Comparison of ENCODE assay signal across 20 cellular contexts in the genomic region with DNA sequence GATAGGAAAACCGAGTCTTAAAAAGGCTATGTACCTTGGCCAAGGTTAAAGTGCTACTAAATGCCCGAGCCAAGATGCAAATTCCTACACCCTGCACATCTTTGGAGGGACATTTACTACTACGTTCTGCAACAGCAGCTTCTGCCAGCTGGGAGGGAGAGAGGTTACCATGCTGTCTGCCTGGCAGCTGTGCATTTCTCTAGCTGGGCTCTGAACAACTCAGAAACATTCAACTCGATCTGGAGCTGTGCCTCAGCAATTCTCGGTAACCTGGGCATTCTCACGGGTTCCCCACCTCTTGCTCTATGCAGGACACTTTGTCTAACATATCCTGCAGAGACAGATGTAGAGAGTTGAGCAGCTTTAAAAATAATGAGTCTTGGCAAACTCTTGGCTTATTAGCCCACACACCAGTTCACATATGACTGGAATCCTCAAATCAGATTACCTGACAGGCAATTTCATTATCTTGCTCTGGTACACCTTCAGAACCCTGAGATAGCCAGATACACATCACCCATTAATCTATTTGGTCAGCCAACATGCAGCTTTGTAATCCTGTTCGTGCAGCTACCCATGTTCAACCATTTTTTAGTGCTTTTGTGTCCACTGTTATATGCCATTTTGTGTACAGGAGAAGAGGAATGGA.
DNase-seq lines count a peak whose midpoint lies in the region; ATAC-seq and TF ChIP-seq lines count a peak whose summit lies in the region.
"Had no signal": no experiment of that assay in that cellular context is flagged by ENCODE, and none has a peak within 500 bp of the region (broad histone marks: within the 10 kb centered on the region; RNA-seq: fewer than 3 reads in every experiment).

No MANE protein-coding gene starts in this region.

- H3K9ac ChIP-seq in fibroblast of lung (ENCODE audit: insufficient read depth, low read length): no peak overlapping the region
- H3K9ac ChIP-seq: BLaER1 treated with 17β-estradiol and CSF1 and Interleukin-3, amounts not matched to agents 10 nM and 100 nM had no signal

- H2AFZ ChIP-seq in PC-9 (no peak overlapping the region), fibroblast of lung (ENCODE audit: low read length) (no peak overlapping the region)

- no peaks in the 10 kb centered on the region for H4K20me1 ChIP-seq in PC-9 (ENCODE audit: insufficient read depth)
- H4K20me1 ChIP-seq in fibroblast of lung (ENCODE audit: control insufficient read depth, extremely low read depth, insufficient read depth, low read length): no peaks in the 10 kb centered on the region
- H4K20me1 ChIP-seq: BLaER1 treated with 17β-estradiol and CSF1 and Interleukin-3, amounts not matched to agents 10 nM and 100 nM had no signal

- no peak overlapping the region for H3K27ac Mint-ChIP-seq in activated CD4-positive, alpha-beta T cell treated with anti-CD3 and anti-CD28 coated beads for 36 hours
- H3K27ac Mint-ChIP-seq in type B pancreatic cell: no peak overlapping the region
- H3K27ac Mint-ChIP-seq: activated CD8-positive, alpha-beta T cell treated with anti-CD3 and anti-CD28 coated beads for 36 hours; activated naive CD4-positive, alpha-beta T cell treated with anti-CD3 and anti-CD28 coated beads, Interleukin-2, amount 50 U/mL, for 72 hours; activated T-cell treated with anti-CD3 and anti-CD28 coated beads, Interleukin-2, amount 50 U/mL, for 72 hours; IgD-negative memory B cell; WTC11 had no signal

- H3K36me3 Mint-ChIP-seq in activated CD4-positive, alpha-beta T cell treated with anti-CD3 and anti-CD28 coated beads for 36 hours (ENCODE audit: low read depth): no peaks in the 10 kb centered on the region
- no peaks in the 10 kb centered on the region for H3K36me3 Mint-ChIP-seq in type B pancreatic cell
- H3K36me3 Mint-ChIP-seq: activated naive CD4-positive, alpha-beta T cell treated with anti-CD3 and anti-CD28 coated beads, Interleukin-2, amount 50 U/mL, for 72 hours; IgD-negative memory B cell; WTC11 had no signal

- H3K9me2 ChIP-seq in PC-9 (ENCODE audit: insufficient read depth): no peaks in the 10 kb centered on the region

- no peak for TF ChIP-seq POLR2A in sigmoid colon (IDR thresholded peaks at IDR 0.05)

- peak; percentile 28 to 53 for DNase-seq in NCI-H524 (lab: John Stamatoyannopoulos, UW)
- DNase-seq in NCI-H524 treated with DMSO at 0.1 percent for 48 hours (lab: John Stamatoyannopoulos, UW): no peak
- no peak for DNase-seq in PC-9
- no peak for DNase-seq in fibroblast of lung (ENCODE audit: low read depth in 2 of 2)
- DNase-seq in retinal pigment epithelial cell (ENCODE audit: low read depth): no peak
- DNase-seq in activated CD4-positive, alpha-beta T cell treated with anti-CD3 and anti-CD28 coated beads for 36 hours: no peak
- DNase-seq in type B pancreatic cell (ENCODE audit: extremely low spot score, unreplicated experiment): no peak
- no peak for DNase-seq in sigmoid colon
- DNase-seq: 8988T; activated CD8-positive, alpha-beta T cell treated with anti-CD3 and anti-CD28 coated beads for 36 hours; activated T-cell treated with anti-CD3 and anti-CD28 coated beads, Interleukin-2, amount 50 U/mL, for 72 hours; colonic mucosa; NCI-H1930; NCI-H510A treated with DMSO at 0.1 percent for 48 hours; stimulated activated naive CD4-positive, alpha-beta T cell; tibial artery had no signal

- TF ChIP-seq CTCF in PC-9 (conservative IDR thresholded peaks at IDR 0.05) (no peak), fibroblast of lung (conservative IDR thresholded peaks at IDR 0.05 in 1 of 2, IDR thresholded peaks at IDR 0.05 in 1 of 2; ENCODE audit: low read depth in 1 of 2, low read length in 2 of 2) (no peak), retinal pigment epithelial cell (conservative IDR thresholded peaks at IDR 0.05; ENCODE audit: low read depth, low read length) (no peak), type B pancreatic cell (conservative IDR thresholded peaks at IDR 0.05) (no peak), sigmoid colon (IDR thresholded peaks at IDR 0.05) (no peak)

- H3K4me3 ChIP-seq in PC-9 (no peak overlapping the region), fibroblast of lung (replicated peaks in 1 of 4; ENCODE audit: control extremely low read depth in 1 of 4, insufficient read depth in 1 of 4, low read depth in 3 of 4, low read length in 4 of 4) (no peak overlapping the region), retinal pigment epithelial cell (ENCODE audit: low read length) (peak overlapping the region; percentile 7), sigmoid colon (no peak overlapping the region)
- H3K4me3 ChIP-seq: BLaER1 treated with 17β-estradiol and CSF1 and Interleukin-3, amounts not matched to agents 10 nM and 100 nM; colonic mucosa; tibial artery had no signal

- H3K4me3 Mint-ChIP-seq in activated CD4-positive, alpha-beta T cell treated with anti-CD3 and anti-CD28 coated beads for 36 hours: no peak overlapping the region
- H3K4me3 Mint-ChIP-seq in type B pancreatic cell: no peak overlapping the region
- H3K4me3 Mint-ChIP-seq: activated CD8-positive, alpha-beta T cell treated with anti-CD3 and anti-CD28 coated beads for 36 hours; activated T-cell treated with anti-CD3 and anti-CD28 coated beads, Interleukin-2, amount 50 U/mL, for 72 hours; IgD-negative memory B cell; WTC11 had no signal

- H3K27ac ChIP-seq in PC-9: peak overlapping the region; percentile 96
- no peak overlapping the region for H3K27ac ChIP-seq in fibroblast of lung (ENCODE audit: insufficient read depth, low read length)
- H3K27ac ChIP-seq in sigmoid colon: no peak overlapping the region
- H3K27ac ChIP-seq: BLaER1 treated with 17β-estradiol and CSF1 and Interleukin-3, amounts not matched to agents 10 nM and 100 nM; colonic mucosa; tibial artery had no signal

- H3K36me3 ChIP-seq in PC-9 (ENCODE audit: low read depth) (no peaks in the 10 kb centered on the region; the same call in 1 of the 2 replicates), fibroblast of lung (ENCODE audit: control insufficient read depth, insufficient read depth, low read length) (no peaks in the 10 kb centered on the region), sigmoid colon (no peaks in the 10 kb centered on the region)
- H3K36me3 ChIP-seq: BLaER1 treated with 17β-estradiol and CSF1 and Interleukin-3, amounts not matched to agents 10 nM and 100 nM; colonic mucosa; tibial artery had no signal

- no peaks in the 10 kb centered on the region for H3K4me1 Mint-ChIP-seq in activated CD4-positive, alpha-beta T cell treated with anti-CD3 and anti-CD28 coated beads for 36 hours
- peaks cover 40% of the 10 kb centered on the region for H3K4me1 Mint-ChIP-seq in type B pancreatic cell (ENCODE audit: unreplicated experiment)
- H3K4me1 Mint-ChIP-seq: IgD-negative memory B cell had no signal

- H3K27me3 Mint-ChIP-seq in activated CD4-positive, alpha-beta T cell treated with anti-CD3 and anti-CD28 coated beads for 36 hours: peaks cover 6% of the 10 kb centered on the region
- H3K27me3 Mint-ChIP-seq in type B pancreatic cell: peaks cover 5% of the 10 kb centered on the region
- H3K27me3 Mint-ChIP-seq: IgD-negative memory B cell had no signal

- peaks cover 34% of the 10 kb centered on the region for H3F3A ChIP-seq in PC-9 (ENCODE audit: insufficient read depth, low read depth)

- H3K27me3 ChIP-seq in PC-9 (ENCODE audit: insufficient read depth, low read depth) (no peaks in the 10 kb centered on the region), fibroblast of lung (ENCODE audit: control insufficient read depth, insufficient read depth, low read length) (no peaks in the 10 kb centered on the region), sigmoid colon (no peaks in the 10 kb centered on the region)
- H3K27me3 ChIP-seq: BLaER1 treated with 17β-estradiol and CSF1 and Interleukin-3, amounts not matched to agents 10 nM and 100 nM; colonic mucosa; tibial artery had no signal

- H3K4me2 ChIP-seq in PC-9 (peak overlapping the region; percentile 25), fibroblast of lung (ENCODE audit: extremely low read depth, insufficient read depth, low read length) (peak overlapping the region; percentile 55)
- H3K4me2 ChIP-seq: BLaER1 treated with 17β-estradiol and CSF1 and Interleukin-3, amounts not matched to agents 10 nM and 100 nM had no signal

- POLR2A ChIA-PET in PC-9 (lab: Charles Lee; ENCODE audit: unreplicated experiment): interaction anchor here (0.5 to 0.7 kb wide), 3 partner anchors 88 to 336 kb away, joined by 3 to 37 read pairs (median 8); no protein-coding TSS in a partner anchor
- POLR2A ChIA-PET in activated CD4-positive, alpha-beta T cell treated with anti-CD3 and anti-CD28 coated beads for 36 hours (lab: Charles Lee): no interaction called here

- WGBS in sigmoid colon, 2 donors: 88 to 90% methylated on average over 7 of the region's 7 CpGs

- intact Hi-C loops in PC-9 (cut with micrococcal nuclease; ENCODE audit: unreplicated experiment) (no loop called here), sigmoid colon (cut with DNase I) (no loop called here)
- intact Hi-C loops in activated CD4-positive, alpha-beta T cell treated with anti-CD3 and anti-CD28 coated beads for 36 hours (cut with DNase I, micrococcal nuclease): no loop called here

- H3K79me2 ChIP-seq in PC-9 (ENCODE audit: low read depth): peaks cover 92% of the 10 kb centered on the region
- no peaks in the 10 kb centered on the region for H3K79me2 ChIP-seq in fibroblast of lung (ENCODE audit: control insufficient read depth, insufficient read depth, low read length)

- no TSS peak for BruUV-seq in PC-9 (replicated peaks; lab: Mats Ljungman, UMichigan)

- no peak for TF ChIP-seq EP300 in sigmoid colon (IDR thresholded peaks at IDR 0.05)

- no peak for ATAC-seq in activated CD4-positive, alpha-beta T cell treated with anti-CD3 and anti-CD28 coated beads for 36 hours
- ATAC-seq: activated CD8-positive, alpha-beta T cell treated with anti-CD3 and anti-CD28 coated beads for 36 hours; activated naive CD4-positive, alpha-beta T cell treated with anti-CD3 and anti-CD28 coated beads, Interleukin-2, amount 50 U/mL, for 72 hours; activated T-cell treated with anti-CD3 and anti-CD28 coated beads, Interleukin-2, amount 50 U/mL, for 72 hours; WTC11 had no signal

- H3K4me1 ChIP-seq in PC-9 (replicated peaks; ENCODE audit: insufficient read depth): peaks cover 51% of the 10 kb centered on the region
- peaks cover 8% of the 10 kb centered on the region for H3K4me1 ChIP-seq in fibroblast of lung (ENCODE audit: control insufficient read depth, extremely low read depth, insufficient read depth, low read length)
- no peaks in the 10 kb centered on the region for H3K4me1 ChIP-seq in sigmoid colon
- H3K4me1 ChIP-seq: colonic mucosa had no signal

- H3K9me3 ChIP-seq in PC-9 (ENCODE audit: insufficient read depth, low read depth) (no peaks in the 10 kb centered on the region), fibroblast of lung (ENCODE audit: control insufficient read depth, insufficient read depth, low read depth, low read length) (no peaks in the 10 kb centered on the region), sigmoid colon (no peaks in the 10 kb centered on the region)
- H3K9me3 ChIP-seq: BLaER1 treated with 17β-estradiol and CSF1 and Interleukin-3, amounts not matched to agents 10 nM and 100 nM; colonic mucosa; tibial artery had no signal

- H3K9me3 Mint-ChIP-seq in activated CD4-positive, alpha-beta T cell treated with anti-CD3 and anti-CD28 coated beads for 36 hours (ENCODE audit: low read depth): no peaks in the 10 kb centered on the region
- H3K9me3 Mint-ChIP-seq in type B pancreatic cell: no peaks in the 10 kb centered on the region
- H3K9me3 Mint-ChIP-seq: activated CD8-positive, alpha-beta T cell treated with anti-CD3 and anti-CD28 coated beads for 36 hours; activated naive CD4-positive, alpha-beta T cell treated with anti-CD3 and anti-CD28 coated beads, Interleukin-2, amount 50 U/mL, for 72 hours; activated T-cell treated with anti-CD3 and anti-CD28 coated beads, Interleukin-2, amount 50 U/mL, for 72 hours; IgD-negative memory B cell; WTC11 had no signal

- CTCF ChIA-PET in PC-9 (lab: Charles Lee): interaction anchor here (1.2 kb wide), 1 partner anchor 17 kb away, joined by 4 read pairs; no protein-coding TSS in a partner anchor
- CTCF ChIA-PET in activated CD4-positive, alpha-beta T cell treated with anti-CD3 and anti-CD28 coated beads for 36 hours (lab: Charles Lee): no interaction called here

Comparison
In these comparisons a context has a peak if more than half of its experiments do, and no peak if none do; other contexts are left out.
1. DNase-seq: peak in NCI-H524 (2 of 2); none in NCI-H524 treated with DMSO at 0.1 percent for 48 hours (single experiment), PC-9 (0 of 2), fibroblast of lung (0 of 2), retinal pigment epithelial cell (single experiment), activated CD4-positive, alpha-beta T cell treated with anti-CD3 and anti-CD28 coated beads for 36 hours (single experiment), type B pancreatic cell (single experiment) and sigmoid colon (single experiment).